In the genomic region with DNA sequence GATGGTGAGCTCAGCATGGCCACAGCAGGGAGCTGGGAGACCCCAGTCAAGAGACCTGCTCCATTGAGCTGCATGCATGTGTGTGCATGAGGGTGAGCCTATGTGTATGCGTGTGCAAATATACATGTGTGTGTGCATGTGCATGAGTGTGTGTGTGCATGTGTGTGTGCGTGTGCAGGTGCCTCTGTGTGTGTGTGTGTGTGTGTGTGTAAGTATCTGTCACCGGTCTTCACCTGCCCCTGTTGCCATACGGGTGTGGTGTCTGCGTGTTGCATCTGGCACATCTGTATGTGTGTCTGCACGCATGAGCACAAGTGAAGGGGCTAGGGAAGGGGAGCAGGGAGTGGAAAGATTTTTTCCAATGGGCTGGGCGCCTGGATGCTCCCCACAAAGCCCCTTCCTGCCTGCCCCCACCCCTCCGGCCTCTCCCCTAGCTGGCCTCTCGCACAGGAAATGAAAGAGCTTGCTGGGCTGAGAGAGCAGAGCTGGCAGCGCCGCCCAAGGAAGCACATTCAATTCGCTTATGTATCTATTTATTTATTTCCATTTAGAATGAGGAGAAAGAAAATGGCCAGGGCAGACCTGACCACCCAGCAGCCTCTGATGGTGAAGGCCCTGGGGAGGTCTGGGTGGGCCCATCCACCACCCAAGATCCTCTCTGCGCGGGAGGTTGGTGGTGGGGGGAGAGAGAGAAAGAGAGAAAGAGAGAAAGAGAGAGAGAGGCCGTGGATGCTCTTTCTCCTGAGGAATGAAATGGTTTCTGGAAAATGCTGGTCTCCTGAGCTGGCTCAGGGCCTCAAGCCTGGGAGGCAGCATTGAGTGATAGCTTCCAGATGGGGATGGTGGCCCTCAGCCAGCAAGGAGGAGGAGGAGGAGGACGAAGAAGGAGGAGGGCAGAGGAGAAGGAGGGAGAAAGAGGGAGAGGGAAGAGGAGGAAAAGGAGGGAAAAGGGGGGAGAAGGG, we compare ENCODE assay signal across 8 cellular contexts. TPM values are rescaled to one million over a fixed set of nuclear protein-coding genes. Genes with fewer than 3 reads are reported as not detected.
DNase-seq lines count a peak whose midpoint lies in the region; ATAC-seq lines count a peak whose summit lies in the region.

No MANE protein-coding gene starts in this region.

- ATAC-seq in left colon (no peak), GM21528 (IDR thresholded peaks at IDR 0.05; ENCODE audit: low FRiP score, unreplicated experiment) (no peak), GM21526 (IDR thresholded peaks at IDR 0.05; ENCODE audit: low FRiP score, unreplicated experiment) (no peak)

- DNase-seq in amniotic epithelial cell (ENCODE audit: low read depth): peak; percentile 93
- peak; percentile 59 to 76 for DNase-seq in left colon
- peak; percentile 76 for DNase-seq in stromal cell of bone marrow (ENCODE audit: low read depth)
- DNase-seq in cerebellar nuclear complex (lab: John Stamatoyannopoulos, UW): no peak
- no peak for DNase-seq in 8988T

- peak overlapping the region; percentile 55 for H3K27ac ChIP-seq in KOPT-K1 (ENCODE audit: low read depth, low read length, poor library complexity, severe bottlenecking)

- intact Hi-C loops in left colon (cut with DNase I, micrococcal nuclease): loop anchor here in 1 of 2 donors (5.0 kb wide), 1 partner anchor 116 kb away; no protein-coding TSS in a partner anchor

- no peaks in the 10 kb centered on the region for H3K9me3 ChIP-seq in KOPT-K1 (ENCODE audit: insufficient read depth, low read length, poor library complexity, severe bottlenecking)

- H3K36me3 ChIP-seq in KOPT-K1 (ENCODE audit: insufficient read depth, low read length): no peaks in the 10 kb centered on the region

RNA-seq across cellular contexts. Expression of a gene that starts 4.3 kb away (rescaled TPM):
- 1 to 10 TPM in 1 of 2 donors, not detected in 1; 1.3 TPM for total RNA-seq in left colon

RNA-seq across cellular contexts. Expression of a gene that starts 4.4 kb away (rescaled TPM):
- under 1 TPM; 0.15 to 0.78 TPM for total RNA-seq in left colon

RNA-seq across cellular contexts. Expression of a gene that starts 35.8 kb away (rescaled TPM):
- 10 to 100 TPM in 1 of 2 donors, 1 to 10 TPM in 1; 6.3 to 10.4 TPM for total RNA-seq in left colon

Comparison
In these comparisons a context has a peak if more than half of its experiments do, and no peak if none do; other contexts are left out.
1. DNase-seq: peak in amniotic epithelial cell (single experiment), left colon (2 of 2) and stromal cell of bone marrow (single experiment); none in cerebellar nuclear complex (0 of 2) and 8988T (single experiment).